In the genomic region with DNA sequence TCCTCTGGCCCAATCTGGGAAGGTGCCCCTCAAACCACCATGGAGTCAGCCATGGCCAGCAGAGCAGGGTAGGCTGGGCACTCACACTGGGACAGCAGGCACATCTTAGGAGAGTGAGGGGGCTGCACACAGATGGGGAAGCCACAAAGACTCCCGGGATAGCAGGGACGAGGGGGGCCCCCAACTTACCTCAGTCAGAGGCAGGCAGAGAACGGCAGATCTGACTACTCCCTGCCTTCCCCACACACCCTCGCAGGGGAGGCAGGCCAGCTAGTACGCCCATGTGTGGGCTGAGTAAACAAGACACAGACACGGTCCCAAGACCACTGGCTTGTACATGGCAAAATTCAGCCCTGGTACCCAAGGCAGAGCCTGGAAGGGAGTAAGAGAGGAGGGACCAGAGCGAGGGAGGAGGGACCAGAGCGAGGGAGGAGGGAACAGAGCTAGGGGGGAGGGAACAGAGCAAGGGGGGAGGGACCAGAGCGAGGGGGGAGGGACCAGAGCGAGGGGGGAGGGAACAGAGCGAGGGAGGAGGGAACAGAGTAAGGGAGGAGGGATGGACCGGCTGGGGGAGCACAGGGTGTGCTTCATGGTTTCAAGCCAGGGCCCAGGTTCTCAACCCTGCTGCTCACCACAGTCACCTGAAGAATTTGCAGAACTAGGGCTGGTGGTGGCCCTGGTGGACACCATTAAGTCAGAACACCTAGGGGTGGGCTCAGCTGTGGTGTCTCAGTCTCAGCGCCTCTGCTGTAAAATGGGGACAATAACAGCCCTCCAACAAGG, we compare ENCODE assay signal across 16 cellular contexts.
A peak's percentile ranks its signal among the peaks of the same experiment; 100 is the strongest.
DNase-seq lines count a peak whose midpoint lies in the region; ATAC-seq, FAIRE-seq and TF ChIP-seq lines count a peak whose summit lies in the region.
"Had no signal": no experiment of that assay in that cellular context is flagged by ENCODE, and none has a peak within 500 bp of the region (broad histone marks: within the 10 kb centered on the region; RNA-seq: fewer than 3 reads in every experiment).

No MANE protein-coding gene starts in this region.

- H4K91ac ChIP-seq in mesenchymal stem cell (ENCODE audit: low read length) = peak overlapping the region; percentile 29

- POLR2A ChIA-PET in Panc1 (lab: Charles Lee) = no interaction called here

- H3K9me3 ChIP-seq in Panc1 (ENCODE audit: control insufficient read depth, insufficient read depth, low read depth, low read length) (no peaks in the 10 kb centered on the region), mesenchymal stem cell (ENCODE audit: control insufficient read depth, low read length) (no peaks in the 10 kb centered on the region)

- no peak for TF ChIP-seq CTCF in Panc1 (IDR thresholded peaks at IDR 0.05)

- H3K36me3 ChIP-seq in Panc1 (ENCODE audit: control insufficient read depth, insufficient read depth, low read length) (no peaks in the 10 kb centered on the region), mesenchymal stem cell (ENCODE audit: control insufficient read depth in 1 of 2, insufficient read depth in 2 of 2, low read depth in 1 of 2, low read length in 2 of 2) (no peaks in the 10 kb centered on the region)

- FAIRE-seq in GM12891 (lab: Jason Lieb, UNC) (no peak), RCC 7860 (lab: Jason Lieb, UNC) (no peak)
- FAIRE-seq: H54 had no signal

- no peak overlapping the region for H3K9ac ChIP-seq in mesenchymal stem cell (ENCODE audit: low read length)

- H3K27me3 ChIP-seq in Panc1 (ENCODE audit: control insufficient read depth, insufficient read depth, low read length) (no peaks in the 10 kb centered on the region; the same call in 1 of the 2 replicates), mesenchymal stem cell (ENCODE audit: control insufficient read depth in 1 of 2, insufficient read depth in 1 of 2, low read length in 2 of 2) (peaks cover 39 to 62% of the 10 kb centered on the region in 2 experiments)

- H2BK5ac ChIP-seq in mesenchymal stem cell (ENCODE audit: low read depth, low read length, poor library complexity, severe bottlenecking) = no peak overlapping the region

- CTCF ChIA-PET in Panc1 (lab: Charles Lee) = no interaction called here

- no peak overlapping the region for H3K4ac ChIP-seq in mesenchymal stem cell (ENCODE audit: low read depth in 1 of 2, low read length in 2 of 2)

- in situ Hi-C loops in Panc1 (cut with HindIII; ENCODE audit: low pct_unique_long_range_greater_than_20kb, low sequenced_read_pairs) = no loop called here

- H2AK5ac ChIP-seq in mesenchymal stem cell (ENCODE audit: low read length, severe bottlenecking) = no peak overlapping the region

- no peak overlapping the region for H3K18ac ChIP-seq in mesenchymal stem cell (ENCODE audit: low read depth in 1 of 2, low read length in 2 of 2)

- 0 out of 2 replicates have a peak, but pooled peaks cover 2% of the 10 kb centered on the region for H3K4me1 ChIP-seq in Panc1 (ENCODE audit: control insufficient read depth, insufficient read depth, low read length)
- H3K4me1 ChIP-seq in mesenchymal stem cell (ENCODE audit: control insufficient read depth, insufficient read depth, low read depth, low read length) = no peaks in the 10 kb centered on the region

- H3K14ac ChIP-seq in mesenchymal stem cell (ENCODE audit: low read length in 2 of 2) = no peak overlapping the region

- no TSS peak for BruUV-seq in Panc1 (replicated peaks; lab: Mats Ljungman, UMichigan)

- intact Hi-C loops in Right ventricle myocardium inferior (cut with DNase I) = no loop called here
- intact Hi-C loops in Right ventricle myocardium superior (cut with DNase I) = no loop called here
- intact Hi-C loops in Panc1 (cut with micrococcal nuclease; ENCODE audit: unreplicated experiment) = no loop called here

- H3K27ac ChIP-seq in Panc1 (ENCODE audit: low read length) (no peak overlapping the region), mesenchymal stem cell (ENCODE audit: low read length, poor library complexity, severe bottlenecking) (no peak overlapping the region)
- H3K27ac ChIP-seq: 22Rv1 had no signal

- no peak overlapping the region for H3K4me3 ChIP-seq in Panc1 (ENCODE audit: low read depth in 2 of 2, low read length in 2 of 2)
- no peak overlapping the region for H3K4me3 ChIP-seq in mesenchymal stem cell (ENCODE audit: insufficient read depth in 1 of 2, low read depth in 1 of 2, low read length in 2 of 2)

- 87% methylated on average over 12 of the region's 13 CpGs for WGBS in mesenchymal stem cell

- no peak overlapping the region for H2BK12ac ChIP-seq in mesenchymal stem cell (ENCODE audit: low read length in 2 of 2)

- H3K4me2 ChIP-seq in mesenchymal stem cell (ENCODE audit: low read length, poor library complexity, severe bottlenecking) = no peak overlapping the region

- ATAC-seq in Right ventricle myocardium inferior = no peak
- ATAC-seq in Right ventricle myocardium superior (ENCODE audit: poor library complexity) = no peak
- ATAC-seq in Panc1 = 0 out of 2 replicates have a peak, but pooled peaks have one; percentile 31

- no peak overlapping the region for H4K8ac ChIP-seq in mesenchymal stem cell (ENCODE audit: low read length)

- H2AFZ ChIP-seq in mesenchymal stem cell (ENCODE audit: low read depth, low read length) = no peak overlapping the region

- H3K79me1 ChIP-seq in mesenchymal stem cell (replicated peaks; ENCODE audit: low read length, poor library complexity, severe bottlenecking) = no peaks in the 10 kb centered on the region

- H3K23ac ChIP-seq in mesenchymal stem cell (ENCODE audit: low read length in 2 of 2) = no peak overlapping the region

- no peak for TF ChIP-seq POLR2A in GM12891 (IDR thresholded peaks at IDR 0.05; ENCODE audit: low read depth, low read length)

- peak; percentile 66 for DNase-seq in Right ventricle myocardium inferior (ENCODE audit: missing footprints)
- no peak for DNase-seq in Right ventricle myocardium superior
- no peak for DNase-seq in Panc1 (ENCODE audit: low read depth, low spot score)
- no peak for DNase-seq in mesenchymal stem cell
- DNase-seq in EL = no peak
- no peak for DNase-seq in GM12891 (ENCODE audit: insufficient read length, low spot score)
- DNase-seq in NCI-H1092 treated with DMSO at 0.1 percent for 48 hours (lab: John Stamatoyannopoulos, UW) = no peak
- DNase-seq in RCC 7860 (ENCODE audit: low spot score) = no peak
- DNase-seq: AML-193; C1 segment of cervical spinal cord; Calu3; CD4-positive, alpha-beta T cell; DMS79; GDM1 had no signal

- H2BK15ac ChIP-seq in mesenchymal stem cell (ENCODE audit: low read depth, poor library complexity, severe bottlenecking) = no peak overlapping the region

- no peak overlapping the region for H2BK120ac ChIP-seq in mesenchymal stem cell (ENCODE audit: low read depth, low read length)

TF ChIP-seq in GM12891, 5 proteins besides CTCF, POLR2A, EP300 and RAD21:
- TF ChIP-seq PAX5 (IDR thresholded peaks at IDR 0.05; ENCODE audit: insufficient read depth, low read length, severe bottlenecking) (no peak), SPI1 (IDR thresholded peaks at IDR 0.05; ENCODE audit: low read depth, low read length) (no peak), POU2F2 (IDR thresholded peaks at IDR 0.05; ENCODE audit: low read depth, low read length) (no peak), TAF1 (IDR thresholded peaks at IDR 0.05; ENCODE audit: low read depth, low read length) (no peak), POLR2AphosphoS5 (IDR thresholded peaks at IDR 0.05; ENCODE audit: low read depth, low read length) (no peak)
